ENCODE assay signal across 1 cellular context in the genomic region with DNA sequence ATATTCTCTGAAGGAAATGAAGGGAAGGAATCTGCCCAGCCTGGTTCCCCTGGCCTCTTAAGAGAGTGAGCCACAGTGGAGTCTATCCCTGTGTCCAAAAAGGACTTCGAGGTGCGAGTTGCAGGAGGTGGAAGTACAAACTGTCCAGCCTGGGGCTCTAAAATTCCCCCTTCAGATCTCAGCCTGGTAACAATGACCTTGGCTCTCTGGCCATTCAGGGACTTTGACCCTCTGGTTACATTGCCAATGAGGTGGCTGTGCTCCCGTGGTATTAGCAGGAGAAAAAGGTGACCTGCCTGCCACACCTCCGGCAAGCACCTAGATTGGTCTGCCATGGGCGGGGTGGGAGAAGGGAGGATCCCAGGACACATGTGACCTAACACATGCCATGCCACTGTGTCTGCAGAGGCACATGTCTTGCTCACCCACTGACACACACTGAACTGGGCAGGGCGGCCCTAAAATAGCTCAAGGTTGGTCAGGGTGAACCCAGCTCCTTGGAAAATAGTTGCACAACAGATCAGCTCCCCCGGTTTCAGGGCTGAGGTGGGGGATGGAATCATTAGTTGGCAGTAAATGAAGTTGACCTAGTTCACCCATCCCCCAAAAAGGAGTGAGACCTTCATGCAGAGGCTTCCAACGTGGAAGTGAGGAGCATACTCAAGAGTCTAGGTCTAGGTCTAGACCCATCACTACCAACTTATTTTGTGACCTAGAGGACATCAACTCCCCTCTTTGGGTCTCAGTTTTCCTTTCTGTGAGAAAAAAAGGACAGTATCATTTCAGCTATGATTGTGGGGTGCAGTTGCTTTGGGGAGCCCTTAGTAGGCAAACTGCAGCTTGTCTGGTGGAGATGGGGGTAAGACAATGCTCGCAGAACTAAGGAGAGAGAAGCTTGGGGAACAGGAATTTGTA.
TF ChIP-seq lines count a peak whose summit lies in the region.

No MANE protein-coding gene starts in this region.

TF ChIP-seq in HepG2, 621 proteins besides CTCF, POLR2A, EP300 and RAD21 (continued from another document and continues in another):
- TF ChIP-seq, protein P1, sequence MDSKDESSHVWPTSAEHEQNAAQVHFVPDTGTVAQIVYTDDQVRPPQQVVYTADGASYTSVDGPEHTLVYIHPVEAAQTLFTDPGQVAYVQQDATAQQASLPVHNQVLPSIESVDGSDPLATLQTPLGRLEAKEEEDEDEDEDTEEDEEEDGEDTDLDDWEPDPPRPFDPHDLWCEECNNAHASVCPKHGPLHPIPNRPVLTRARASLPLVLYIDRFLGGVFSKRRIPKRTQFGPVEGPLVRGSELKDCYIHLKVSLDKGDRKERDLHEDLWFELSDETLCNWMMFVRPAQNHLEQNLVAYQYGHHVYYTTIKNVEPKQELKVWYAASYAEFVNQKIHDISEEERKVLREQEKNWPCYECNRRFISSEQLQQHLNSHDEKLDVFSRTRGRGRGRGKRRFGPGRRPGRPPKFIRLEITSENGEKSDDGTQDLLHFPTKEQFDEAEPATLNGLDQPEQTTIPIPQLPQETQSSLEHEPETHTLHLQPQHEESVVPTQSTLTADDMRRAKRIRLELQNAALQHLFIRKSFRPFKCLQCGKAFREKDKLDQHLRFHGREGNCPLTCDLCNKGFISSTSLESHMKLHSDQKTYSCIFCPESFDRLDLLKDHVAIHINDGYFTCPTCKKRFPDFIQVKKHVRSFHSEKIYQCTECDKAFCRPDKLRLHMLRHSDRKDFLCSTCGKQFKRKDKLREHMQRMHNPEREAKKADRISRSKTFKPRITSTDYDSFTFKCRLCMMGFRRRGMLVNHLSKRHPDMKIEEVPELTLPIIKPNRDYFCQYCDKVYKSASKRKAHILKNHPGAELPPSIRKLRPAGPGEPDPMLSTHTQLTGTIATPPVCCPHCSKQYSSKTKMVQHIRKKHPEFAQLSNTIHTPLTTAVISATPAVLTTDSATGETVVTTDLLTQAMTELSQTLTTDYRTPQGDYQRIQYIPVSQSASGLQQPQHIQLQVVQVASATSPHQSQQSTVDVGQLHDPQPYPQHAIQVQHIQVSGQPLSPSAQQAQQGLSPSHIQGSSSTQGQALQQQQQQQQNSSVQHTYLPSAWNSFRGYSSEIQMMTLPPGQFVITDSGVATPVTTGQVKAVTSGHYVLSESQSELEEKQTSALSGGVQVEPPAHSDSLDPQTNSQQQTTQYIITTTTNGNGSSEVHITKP (CRISPR knock-in tag; IDR thresholded peaks at IDR 0.05; ENCODE audit: low read depth), result no peak
- TF ChIP-seq NR2F6 (IDR thresholded peaks at IDR 0.05) (peak; percentile 77), NR2F6 (CRISPR knock-in tag; IDR thresholded peaks at IDR 0.05) (peak; percentile 92), ZFYVE20 (CRISPR knock-in tag; IDR thresholded peaks at IDR 0.05; ENCODE audit: borderline replicate concordance, low read depth) (no peak), RELA (CRISPR knock-in tag; IDR thresholded peaks at IDR 0.05) (no peak; the same call in 1 of the 2 replicates), BHLHE40 (IDR thresholded peaks at IDR 0.05; ENCODE audit: low read length) (peak; percentile 87), ZNF296 (CRISPR knock-in tag; conservative IDR thresholded peaks at IDR 0.05) (no peak), ZNF781 (CRISPR knock-in tag; IDR thresholded peaks at IDR 0.05; ENCODE audit: borderline replicate concordance, not compliant biosample characterization) (peak; percentile 77), NR1H2 (CRISPR knock-in tag; IDR thresholded peaks at IDR 0.05; ENCODE audit: borderline replicate concordance, low read depth) (peak; percentile 84; the same call in 1 of the 2 replicates), CBX2 (IDR thresholded peaks at IDR 0.05; ENCODE audit: low read depth, low read length) (no peak), CBX2 (CRISPR knock-in tag; IDR thresholded peaks at IDR 0.05; ENCODE audit: low read depth) (no peak), SOX5 (CRISPR knock-in tag; IDR thresholded peaks at IDR 0.05; ENCODE audit: borderline replicate concordance) (peak; percentile 83; the same call in 1 of the 2 replicates), ZNF17 (CRISPR knock-in tag; IDR thresholded peaks at IDR 0.05) (no peak), ZNF350 (CRISPR knock-in tag; IDR thresholded peaks at IDR 0.05; ENCODE audit: borderline replicate concordance, low read depth) (peak; percentile 89), ZNF136 (CRISPR knock-in tag; IDR thresholded peaks at IDR 0.05; ENCODE audit: low read depth) (peak; percentile 94), ELF1 (CRISPR knock-in tag; IDR thresholded peaks at IDR 0.05) (peak; percentile 57; the same call in 1 of the 2 replicates), ZNF260 (CRISPR knock-in tag; IDR thresholded peaks at IDR 0.05; ENCODE audit: borderline replicate concordance, low read depth) (no peak), ZNF30 (CRISPR knock-in tag; IDR thresholded peaks at IDR 0.05) (peak; percentile 82), MAFF (IDR thresholded peaks at IDR 0.05; ENCODE audit: low read depth, low read length) (no peak), TOPORS (CRISPR knock-in tag; IDR thresholded peaks at IDR 0.05) (no peak), FOXJ3 (CRISPR knock-in tag; IDR thresholded peaks at IDR 0.05; ENCODE audit: borderline replicate concordance) (peak; percentile 74), CREB1 (IDR thresholded peaks at IDR 0.05) (no peak), CREB1 (CRISPR knock-in tag; IDR thresholded peaks at IDR 0.05) (peak; percentile 53; the same call in 1 of the 2 replicates), ZFY (CRISPR knock-in tag; IDR thresholded peaks at IDR 0.05) (no peak), DR1 (CRISPR knock-in tag; IDR thresholded peaks at IDR 0.05) (no peak; the same call in 1 of the 2 replicates)
- TF ChIP-seq, protein P2, sequence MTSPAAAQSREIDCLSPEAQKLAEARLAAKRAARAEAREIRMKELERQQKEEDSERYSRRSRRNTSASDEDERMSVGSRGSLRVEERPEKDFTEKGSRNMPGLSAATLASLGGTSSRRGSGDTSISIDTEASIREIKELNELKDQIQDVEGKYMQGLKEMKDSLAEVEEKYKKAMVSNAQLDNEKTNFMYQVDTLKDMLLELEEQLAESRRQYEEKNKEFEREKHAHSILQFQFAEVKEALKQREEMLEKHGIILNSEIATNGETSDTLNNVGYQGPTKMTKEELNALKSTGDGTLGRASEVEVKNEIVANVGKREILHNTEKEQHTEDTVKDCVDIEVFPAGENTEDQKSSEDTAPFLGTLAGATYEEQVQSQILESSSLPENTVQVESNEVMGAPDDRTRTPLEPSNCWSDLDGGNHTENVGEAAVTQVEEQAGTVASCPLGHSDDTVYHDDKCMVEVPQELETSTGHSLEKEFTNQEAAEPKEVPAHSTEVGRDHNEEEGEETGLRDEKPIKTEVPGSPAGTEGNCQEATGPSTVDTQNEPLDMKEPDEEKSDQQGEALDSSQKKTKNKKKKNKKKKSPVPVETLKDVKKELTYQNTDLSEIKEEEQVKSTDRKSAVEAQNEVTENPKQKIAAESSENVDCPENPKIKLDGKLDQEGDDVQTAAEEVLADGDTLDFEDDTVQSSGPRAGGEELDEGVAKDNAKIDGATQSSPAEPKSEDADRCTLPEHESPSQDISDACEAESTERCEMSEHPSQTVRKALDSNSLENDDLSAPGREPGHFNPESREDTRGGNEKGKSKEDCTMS (CRISPR knock-in tag; conservative IDR thresholded peaks at IDR 0.05), result no peak
- TF ChIP-seq, protein P3, sequence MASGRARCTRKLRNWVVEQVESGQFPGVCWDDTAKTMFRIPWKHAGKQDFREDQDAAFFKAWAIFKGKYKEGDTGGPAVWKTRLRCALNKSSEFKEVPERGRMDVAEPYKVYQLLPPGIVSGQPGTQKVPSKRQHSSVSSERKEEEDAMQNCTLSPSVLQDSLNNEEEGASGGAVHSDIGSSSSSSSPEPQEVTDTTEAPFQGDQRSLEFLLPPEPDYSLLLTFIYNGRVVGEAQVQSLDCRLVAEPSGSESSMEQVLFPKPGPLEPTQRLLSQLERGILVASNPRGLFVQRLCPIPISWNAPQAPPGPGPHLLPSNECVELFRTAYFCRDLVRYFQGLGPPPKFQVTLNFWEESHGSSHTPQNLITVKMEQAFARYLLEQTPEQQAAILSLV (CRISPR knock-in tag; IDR thresholded peaks at IDR 0.05; ENCODE audit: borderline replicate concordance), result peak; percentile 92
- TF ChIP-seq, protein P4, sequence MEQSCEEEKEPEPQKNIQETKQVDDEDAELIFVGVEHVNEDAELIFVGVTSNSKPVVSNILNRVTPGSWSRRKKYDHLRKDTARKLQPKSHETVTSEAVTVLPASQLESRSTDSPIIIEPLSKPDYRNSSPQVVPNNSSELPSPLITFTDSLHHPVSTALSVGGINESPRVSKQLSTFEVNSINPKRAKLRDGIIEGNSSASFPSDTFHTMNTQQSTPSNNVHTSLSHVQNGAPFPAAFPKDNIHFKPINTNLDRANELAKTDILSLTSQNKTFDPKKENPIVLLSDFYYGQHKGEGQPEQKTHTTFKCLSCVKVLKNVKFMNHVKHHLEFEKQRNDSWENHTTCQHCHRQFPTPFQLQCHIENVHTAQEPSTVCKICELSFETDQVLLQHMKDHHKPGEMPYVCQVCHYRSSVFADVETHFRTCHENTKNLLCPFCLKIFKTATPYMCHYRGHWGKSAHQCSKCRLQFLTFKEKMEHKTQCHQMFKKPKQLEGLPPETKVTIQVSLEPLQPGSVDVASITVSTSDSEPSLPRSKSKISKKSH (CRISPR knock-in tag; IDR thresholded peaks at IDR 0.05; ENCODE audit: borderline replicate concordance), result peak; percentile 90
- TF ChIP-seq, protein P5, sequence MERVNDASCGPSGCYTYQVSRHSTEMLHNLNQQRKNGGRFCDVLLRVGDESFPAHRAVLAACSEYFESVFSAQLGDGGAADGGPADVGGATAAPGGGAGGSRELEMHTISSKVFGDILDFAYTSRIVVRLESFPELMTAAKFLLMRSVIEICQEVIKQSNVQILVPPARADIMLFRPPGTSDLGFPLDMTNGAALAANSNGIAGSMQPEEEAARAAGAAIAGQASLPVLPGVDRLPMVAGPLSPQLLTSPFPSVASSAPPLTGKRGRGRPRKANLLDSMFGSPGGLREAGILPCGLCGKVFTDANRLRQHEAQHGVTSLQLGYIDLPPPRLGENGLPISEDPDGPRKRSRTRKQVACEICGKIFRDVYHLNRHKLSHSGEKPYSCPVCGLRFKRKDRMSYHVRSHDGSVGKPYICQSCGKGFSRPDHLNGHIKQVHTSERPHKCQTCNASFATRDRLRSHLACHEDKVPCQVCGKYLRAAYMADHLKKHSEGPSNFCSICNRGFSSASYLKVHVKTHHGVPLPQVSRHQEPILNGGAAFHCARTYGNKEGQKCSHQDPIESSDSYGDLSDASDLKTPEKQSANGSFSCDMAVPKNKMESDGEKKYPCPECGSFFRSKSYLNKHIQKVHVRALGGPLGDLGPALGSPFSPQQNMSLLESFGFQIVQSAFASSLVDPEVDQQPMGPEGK (CRISPR knock-in tag; IDR thresholded peaks at IDR 0.05), result peak; percentile 73
- TF ChIP-seq, protein P6, sequence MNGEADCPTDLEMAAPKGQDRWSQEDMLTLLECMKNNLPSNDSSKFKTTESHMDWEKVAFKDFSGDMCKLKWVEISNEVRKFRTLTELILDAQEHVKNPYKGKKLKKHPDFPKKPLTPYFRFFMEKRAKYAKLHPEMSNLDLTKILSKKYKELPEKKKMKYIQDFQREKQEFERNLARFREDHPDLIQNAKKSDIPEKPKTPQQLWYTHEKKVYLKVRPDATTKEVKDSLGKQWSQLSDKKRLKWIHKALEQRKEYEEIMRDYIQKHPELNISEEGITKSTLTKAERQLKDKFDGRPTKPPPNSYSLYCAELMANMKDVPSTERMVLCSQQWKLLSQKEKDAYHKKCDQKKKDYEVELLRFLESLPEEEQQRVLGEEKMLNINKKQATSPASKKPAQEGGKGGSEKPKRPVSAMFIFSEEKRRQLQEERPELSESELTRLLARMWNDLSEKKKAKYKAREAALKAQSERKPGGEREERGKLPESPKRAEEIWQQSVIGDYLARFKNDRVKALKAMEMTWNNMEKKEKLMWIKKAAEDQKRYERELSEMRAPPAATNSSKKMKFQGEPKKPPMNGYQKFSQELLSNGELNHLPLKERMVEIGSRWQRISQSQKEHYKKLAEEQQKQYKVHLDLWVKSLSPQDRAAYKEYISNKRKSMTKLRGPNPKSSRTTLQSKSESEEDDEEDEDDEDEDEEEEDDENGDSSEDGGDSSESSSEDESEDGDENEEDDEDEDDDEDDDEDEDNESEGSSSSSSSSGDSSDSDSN (CRISPR knock-in tag; IDR thresholded peaks at IDR 0.05), result no peak
- TF ChIP-seq, protein P7, sequence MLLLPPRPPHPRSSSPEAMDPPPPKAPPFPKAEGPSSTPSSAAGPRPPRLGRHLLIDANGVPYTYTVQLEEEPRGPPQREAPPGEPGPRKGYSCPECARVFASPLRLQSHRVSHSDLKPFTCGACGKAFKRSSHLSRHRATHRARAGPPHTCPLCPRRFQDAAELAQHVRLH (CRISPR knock-in tag; IDR thresholded peaks at IDR 0.05; ENCODE audit: borderline replicate concordance, low read depth), result peak; percentile 92; the same call in 1 of the 2 replicates
- TF ChIP-seq, protein P8, sequence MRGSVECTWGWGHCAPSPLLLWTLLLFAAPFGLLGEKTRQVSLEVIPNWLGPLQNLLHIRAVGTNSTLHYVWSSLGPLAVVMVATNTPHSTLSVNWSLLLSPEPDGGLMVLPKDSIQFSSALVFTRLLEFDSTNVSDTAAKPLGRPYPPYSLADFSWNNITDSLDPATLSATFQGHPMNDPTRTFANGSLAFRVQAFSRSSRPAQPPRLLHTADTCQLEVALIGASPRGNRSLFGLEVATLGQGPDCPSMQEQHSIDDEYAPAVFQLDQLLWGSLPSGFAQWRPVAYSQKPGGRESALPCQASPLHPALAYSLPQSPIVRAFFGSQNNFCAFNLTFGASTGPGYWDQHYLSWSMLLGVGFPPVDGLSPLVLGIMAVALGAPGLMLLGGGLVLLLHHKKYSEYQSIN (CRISPR knock-in tag; IDR thresholded peaks at IDR 0.05; ENCODE audit: borderline replicate concordance), result no peak
- TF ChIP-seq, protein P9, sequence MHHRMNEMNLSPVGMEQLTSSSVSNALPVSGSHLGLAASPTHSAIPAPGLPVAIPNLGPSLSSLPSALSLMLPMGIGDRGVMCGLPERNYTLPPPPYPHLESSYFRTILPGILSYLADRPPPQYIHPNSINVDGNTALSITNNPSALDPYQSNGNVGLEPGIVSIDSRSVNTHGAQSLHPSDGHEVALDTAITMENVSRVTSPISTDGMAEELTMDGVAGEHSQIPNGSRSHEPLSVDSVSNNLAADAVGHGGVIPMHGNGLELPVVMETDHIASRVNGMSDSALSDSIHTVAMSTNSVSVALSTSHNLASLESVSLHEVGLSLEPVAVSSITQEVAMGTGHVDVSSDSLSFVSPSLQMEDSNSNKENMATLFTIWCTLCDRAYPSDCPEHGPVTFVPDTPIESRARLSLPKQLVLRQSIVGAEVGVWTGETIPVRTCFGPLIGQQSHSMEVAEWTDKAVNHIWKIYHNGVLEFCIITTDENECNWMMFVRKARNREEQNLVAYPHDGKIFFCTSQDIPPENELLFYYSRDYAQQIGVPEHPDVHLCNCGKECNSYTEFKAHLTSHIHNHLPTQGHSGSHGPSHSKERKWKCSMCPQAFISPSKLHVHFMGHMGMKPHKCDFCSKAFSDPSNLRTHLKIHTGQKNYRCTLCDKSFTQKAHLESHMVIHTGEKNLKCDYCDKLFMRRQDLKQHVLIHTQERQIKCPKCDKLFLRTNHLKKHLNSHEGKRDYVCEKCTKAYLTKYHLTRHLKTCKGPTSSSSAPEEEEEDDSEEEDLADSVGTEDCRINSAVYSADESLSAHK (CRISPR knock-in tag; IDR thresholded peaks at IDR 0.05; ENCODE audit: borderline replicate concordance), result no peak
- TF ChIP-seq, protein P10, sequence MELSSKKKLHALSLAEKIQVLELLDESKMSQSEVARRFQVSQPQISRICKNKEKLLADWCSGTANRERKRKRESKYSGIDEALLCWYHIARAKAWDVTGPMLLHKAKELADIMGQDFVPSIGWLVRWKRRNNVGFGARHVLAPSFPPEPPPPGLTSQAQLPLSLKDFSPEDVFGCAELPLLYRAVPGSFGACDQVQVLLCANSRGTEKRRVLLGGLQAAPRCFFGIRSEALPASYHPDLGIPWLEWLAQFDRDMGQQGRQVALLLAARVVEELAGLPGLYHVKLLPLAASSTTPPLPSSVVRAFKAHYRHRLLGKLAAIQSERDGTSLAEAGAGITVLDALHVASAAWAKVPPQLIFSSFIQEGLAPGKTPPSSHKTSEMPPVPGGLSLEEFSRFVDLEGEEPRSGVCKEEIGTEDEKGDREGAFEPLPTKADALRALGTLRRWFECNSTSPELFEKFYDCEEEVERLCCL (CRISPR knock-in tag; IDR thresholded peaks at IDR 0.05; ENCODE audit: borderline replicate concordance), result peak; percentile 75; the same call in 1 of the 2 replicates
